8 cellular contexts compared by ENCODE assay signal in the genomic region with DNA sequence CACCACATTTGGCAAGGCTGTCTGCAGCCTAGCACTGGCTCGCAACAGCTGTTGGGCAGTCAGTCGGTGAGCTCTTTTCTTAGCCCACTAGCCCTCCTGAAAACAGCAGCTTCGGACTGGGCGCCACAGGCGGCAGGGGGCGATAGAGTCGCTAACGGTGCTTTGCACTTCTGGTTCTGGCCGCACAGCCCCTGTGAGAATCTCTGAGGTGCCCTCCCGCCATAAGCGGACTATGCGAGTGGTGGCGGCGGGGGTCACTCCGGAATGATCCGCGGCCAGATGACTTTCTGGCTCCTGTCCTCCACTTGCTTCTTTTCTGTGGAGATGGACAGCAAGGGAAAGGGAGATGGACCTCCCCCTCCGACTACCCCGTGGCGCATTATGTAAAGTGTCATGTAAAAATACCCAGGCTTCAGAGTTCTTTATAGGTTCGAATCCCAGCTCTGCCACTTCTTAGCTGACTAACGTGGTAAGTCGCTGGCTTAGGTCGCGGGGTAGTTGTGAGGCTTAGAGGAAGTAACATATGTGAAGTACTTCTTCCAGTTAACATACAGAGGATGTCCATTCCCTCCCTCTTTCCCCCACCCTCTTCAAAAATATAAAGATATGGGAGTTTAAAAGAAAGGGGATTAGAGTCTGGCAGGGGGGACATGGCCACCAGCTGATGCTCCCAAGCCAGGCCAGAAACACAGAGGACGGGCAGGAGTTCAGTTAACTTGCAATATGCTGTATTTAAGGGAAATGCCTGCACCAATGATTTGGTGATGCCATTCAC. TPM values are rescaled to one million over a fixed set of nuclear protein-coding genes. Genes with fewer than 3 reads are reported as not detected.
A peak's percentile ranks its signal among the peaks of the same experiment; 100 is the strongest.
DNase-seq lines count a peak whose midpoint lies in the region; ATAC-seq and TF ChIP-seq lines count a peak whose summit lies in the region.

No MANE protein-coding gene starts in this region.

- TF ChIP-seq CTCF in foreskin keratinocyte (conservative IDR thresholded peaks at IDR 0.05) (peak; percentile 31), tibial nerve (IDR thresholded peaks at IDR 0.05) (peak in 2 of 5 experiments; percentile 11 to 18)

- ATAC-seq in GM19372 (IDR thresholded peaks at IDR 0.05; ENCODE audit: low read depth, unreplicated experiment) = peak; percentile 71
- ATAC-seq in foreskin keratinocyte = no peak
- no peak for ATAC-seq in HG02885 (IDR thresholded peaks at IDR 0.05; ENCODE audit: poor library complexity, unreplicated experiment)

- no peak for TF ChIP-seq EP300 in tibial nerve (IDR thresholded peaks at IDR 0.05)

- no peaks in the 10 kb centered on the region for H3K9me3 ChIP-seq in tibial nerve

- H3K4me3 ChIP-seq in tibial nerve = no peak overlapping the region

- no peak for TF ChIP-seq POLR2A in tibial nerve (IDR thresholded peaks at IDR 0.05)

- no peaks in the 10 kb centered on the region for H3K36me3 ChIP-seq in tibial nerve

- 4 to 26% methylated on average over 11 to 26 of the region's 26 CpGs for WGBS in tibial nerve, 2 donors

- no peak overlapping the region for H3K27ac ChIP-seq in foreskin keratinocyte
- no peak overlapping the region for H3K27ac ChIP-seq in tibial nerve

- H3K27me3 ChIP-seq in foreskin keratinocyte (peaks cover 16% of the 10 kb centered on the region), tibial nerve (peaks cover 0 to 82% of the 10 kb centered on the region in 2 donors)

- H3K4me1 ChIP-seq in foreskin keratinocyte (no peaks in the 10 kb centered on the region), tibial nerve (peaks cover 0 to 4% (median 0%) of the 10 kb centered on the region in 4 donors)

- DNase-seq in D341Med (ENCODE audit: low spot score) (peak; percentile 73), NCI-H2227 treated with DMSO at 0.1 percent for 48 hours (lab: John Stamatoyannopoulos, UW) (peak; percentile 25), foreskin keratinocyte (no peak), SIG-M5 treated with dmso at 0.1 percent for 504 hours (lab: John Stamatoyannopoulos, UW; ENCODE audit: unreplicated experiment) (no peak), tibial nerve (ENCODE audit: low spot score in 2 of 2) (no peak)
- peak; percentile 49 for DNase-seq in stimulated activated CD8-positive, alpha-beta memory T cell treated with anti-CD3 and anti-CD28 coated beads, Interleukin-4, amount 100 ng/mL, for 48 hours

RNA-seq across cellular contexts. Expression of a gene that starts 11.0 kb away (rescaled TPM):
- not detected in 2 replicates for total RNA-seq in foreskin keratinocyte
- not detected in 2 replicates for polyA plus RNA-seq in foreskin keratinocyte
- total RNA-seq in tibial nerve = not detected

Comparison
In these comparisons a context has a peak if more than half of its experiments do, and no peak if none do; other contexts are left out.
1. DNase-seq: peak in D341Med (single experiment), NCI-H2227 treated with DMSO at 0.1 percent for 48 hours (single experiment) and stimulated activated CD8-positive, alpha-beta memory T cell treated with anti-CD3 and anti-CD28 coated beads, Interleukin-4, amount 100 ng/mL, for 48 hours (single experiment); none in foreskin keratinocyte (0 of 2), SIG-M5 treated with dmso at 0.1 percent for 504 hours (single experiment) and tibial nerve (0 of 2).